20 cellular contexts compared by ENCODE assay signal in the genomic region with DNA sequence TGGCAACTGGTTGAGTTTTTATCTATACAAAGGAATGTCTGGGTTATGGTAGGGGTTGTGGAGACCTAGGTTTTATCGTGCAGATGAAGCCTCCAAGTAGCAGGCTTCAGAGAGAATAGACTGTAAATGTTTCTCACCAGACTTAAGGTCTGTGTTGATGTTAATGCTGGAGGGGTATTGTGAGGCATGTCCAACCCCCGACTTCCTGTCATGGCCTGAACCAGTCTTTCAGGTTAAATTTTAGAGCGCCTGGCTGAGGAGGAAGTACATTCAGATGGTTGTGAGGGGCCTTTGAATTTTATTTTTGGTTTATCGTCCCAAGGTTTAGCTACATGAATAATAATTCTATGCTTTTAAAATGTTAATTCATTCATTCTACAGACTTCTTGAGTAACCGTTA.
DNase-seq lines count a peak whose midpoint lies in the region; ATAC-seq and TF ChIP-seq lines count a peak whose summit lies in the region.
"Had no signal": no experiment of that assay in that cellular context is flagged by ENCODE, and none has a peak within 500 bp of the region (broad histone marks: within the 10 kb centered on the region; RNA-seq: fewer than 3 reads in every experiment).

No MANE protein-coding gene starts in this region.

- no peak overlapping the region for H3K18ac ChIP-seq in trophoblast cell (ENCODE audit: low read length)

- no peak overlapping the region for H2AK5ac ChIP-seq in trophoblast cell (ENCODE audit: low read length)

- no peak for TF ChIP-seq CTCF in OCI-LY7 (conservative IDR thresholded peaks at IDR 0.05; ENCODE audit: low read length)
- no peak for TF ChIP-seq CTCF in lower leg skin (IDR thresholded peaks at IDR 0.05)
- TF ChIP-seq CTCF in CD4-positive, alpha-beta T cell (IDR thresholded peaks at IDR 0.05): no peak

- no peaks in the 10 kb centered on the region for H3K27me3 Mint-ChIP-seq in CD4-positive, alpha-beta T cell

- CTCF ChIA-PET in OCI-LY7 (lab: Charles Lee; ENCODE audit: unreplicated experiment): no interaction called here
- CTCF ChIA-PET in CD4-positive, alpha-beta T cell (lab: Charles Lee): no interaction called here

- no peaks in the 10 kb centered on the region for H3K27me3 ChIP-seq in HUES48 (ENCODE audit: control insufficient read depth, insufficient read depth, low read length)
- H3K27me3 ChIP-seq in trophoblast cell (ENCODE audit: insufficient read depth, low read length): no peaks in the 10 kb centered on the region
- no peaks in the 10 kb centered on the region for H3K27me3 ChIP-seq in CD4-positive, alpha-beta T cell (ENCODE audit: control insufficient read depth, insufficient read depth, low read length)
- H3K27me3 ChIP-seq: Peyer's patch had no signal

- H3K9me3 ChIP-seq in HUES48 (ENCODE audit: control insufficient read depth, insufficient read depth, low read length) (no peaks in the 10 kb centered on the region), OCI-LY7 (ENCODE audit: low read length) (no peaks in the 10 kb centered on the region), trophoblast cell (ENCODE audit: insufficient read depth, low read depth, low read length) (no peaks in the 10 kb centered on the region)
- H3K9me3 ChIP-seq in CD4-positive, alpha-beta T cell (ENCODE audit: control insufficient read depth, low read length): no peaks in the 10 kb centered on the region
- H3K9me3 ChIP-seq: Peyer's patch had no signal

- no TSS peak for BruUV-seq in OCI-LY7 (replicated peaks; lab: Mats Ljungman, UMichigan)

- POLR2A ChIA-PET in OCI-LY7 (lab: Charles Lee): no interaction called here
- POLR2A ChIA-PET in CD4-positive, alpha-beta T cell (lab: Charles Lee): no interaction called here

- no peak for TF ChIP-seq POLR2A in lower leg skin (IDR thresholded peaks at IDR 0.05)

- H4K20me1 ChIP-seq in OCI-LY7 (ENCODE audit: insufficient read depth, low read length): no peaks in the 10 kb centered on the region

- H3K4me2 ChIP-seq in OCI-LY7 (ENCODE audit: low read length): no peak overlapping the region
- no peak overlapping the region for H3K4me2 ChIP-seq in trophoblast cell (ENCODE audit: low read length)

- peaks cover 2% of the 10 kb centered on the region for H3K9me3 Mint-ChIP-seq in CD4-positive, alpha-beta T cell

- no peak overlapping the region for H3K14ac ChIP-seq in trophoblast cell (ENCODE audit: low read length)

- no peaks in the 10 kb centered on the region for H3K36me3 Mint-ChIP-seq in CD4-positive, alpha-beta T cell (ENCODE audit: low read depth)
- H3K36me3 Mint-ChIP-seq: CD8-positive, alpha-beta T cell had no signal

- no peak overlapping the region for H3K4me3 Mint-ChIP-seq in CD4-positive, alpha-beta T cell
- H3K4me3 Mint-ChIP-seq: CD8-positive, alpha-beta T cell had no signal

- H3K4me1 Mint-ChIP-seq in CD4-positive, alpha-beta T cell (ENCODE audit: low read depth): no peaks in the 10 kb centered on the region

- H2BK12ac ChIP-seq in trophoblast cell (ENCODE audit: low read length): no peak overlapping the region

- no peak overlapping the region for H3K9ac ChIP-seq in HUES48 (ENCODE audit: low read depth, low read length)
- H3K9ac ChIP-seq in trophoblast cell (ENCODE audit: low read length): no peak overlapping the region

- H3K27ac Mint-ChIP-seq in CD4-positive, alpha-beta T cell: no peak overlapping the region
- H3K27ac Mint-ChIP-seq: CD8-positive, alpha-beta T cell had no signal

- H3K9me2 ChIP-seq in OCI-LY7 (ENCODE audit: insufficient read depth, low read length): no peaks in the 10 kb centered on the region

- H4K91ac ChIP-seq in trophoblast cell (ENCODE audit: low read depth, low read length): no peak overlapping the region

- H3K4ac ChIP-seq in trophoblast cell (ENCODE audit: low read depth, low read length): no peak overlapping the region

- H4K8ac ChIP-seq in trophoblast cell (ENCODE audit: low read depth, low read length): no peak overlapping the region

- H3K79me1 ChIP-seq in trophoblast cell (ENCODE audit: low read length): no peaks in the 10 kb centered on the region

- no peaks in the 10 kb centered on the region for H3K79me2 ChIP-seq in OCI-LY7 (ENCODE audit: insufficient read depth, low read depth, low read length)
- H3K79me2 ChIP-seq in trophoblast cell (ENCODE audit: control insufficient read depth, insufficient read depth, low read length, poor library complexity): no peaks in the 10 kb centered on the region

- intact Hi-C loops in OCI-LY7 (cut with micrococcal nuclease; ENCODE audit: unreplicated experiment) (no loop called here), lower leg skin (cut with DNase I; ENCODE audit: low total_unique reads) (no loop called here)
- intact Hi-C loops in CD4-positive, alpha-beta T cell (cut with DNase I, micrococcal nuclease): no loop called here

- H3K36me3 ChIP-seq in HUES48 (ENCODE audit: control insufficient read depth, insufficient read depth, low read length) (0 out of 2 replicates have a peak, but pooled peaks cover 4% of the 10 kb centered on the region), OCI-LY7 (ENCODE audit: insufficient read depth, low read length) (no peaks in the 10 kb centered on the region), trophoblast cell (ENCODE audit: control insufficient read depth in 1 of 2, insufficient read depth in 2 of 2, low read length in 2 of 2) (no peaks in the 10 kb centered on the region)
- H3K36me3 ChIP-seq: Peyer's patch had no signal

- H2BK5ac ChIP-seq in trophoblast cell (ENCODE audit: low read depth, low read length, poor library complexity): no peak overlapping the region

- no peak overlapping the region for H2BK120ac ChIP-seq in trophoblast cell (ENCODE audit: insufficient read depth, low read length, poor library complexity)

- peak overlapping the region; percentile 48 for H3K27ac ChIP-seq in HUES48 (ENCODE audit: low read depth, low read length)
- no peak overlapping the region for H3K27ac ChIP-seq in OCI-LY7 (ENCODE audit: low read depth, low read length, poor library complexity, severe bottlenecking)
- peak overlapping the region; percentile 38 for H3K27ac ChIP-seq in trophoblast cell (ENCODE audit: low read depth, low read length)
- no peak overlapping the region for H3K27ac ChIP-seq in CD4-positive, alpha-beta T cell (ENCODE audit: low read depth, low read length)
- H3K27ac ChIP-seq: Peyer's patch had no signal

- H3K4me1 ChIP-seq in HUES48 (ENCODE audit: control insufficient read depth, insufficient read depth, low read length) (peaks cover 34% of the 10 kb centered on the region), OCI-LY7 (ENCODE audit: insufficient read depth, low read length, poor library complexity, severe bottlenecking) (peaks cover 12% of the 10 kb centered on the region), trophoblast cell (ENCODE audit: control insufficient read depth in 1 of 2, insufficient read depth in 2 of 2, low read length in 2 of 2) (peaks cover 7% of the 10 kb centered on the region in 2 experiments)
- H3K4me1 ChIP-seq: Peyer's patch had no signal

- H3K4me3 ChIP-seq in HUES48 (ENCODE audit: low read depth, low read length) (no peak overlapping the region), OCI-LY7 (ENCODE audit: low read depth, low read length, poor library complexity, severe bottlenecking) (no peak overlapping the region), trophoblast cell (ENCODE audit: low read depth, low read length) (no peak overlapping the region), lower leg skin (ENCODE audit: low read depth, poor library complexity, severe bottlenecking) (no peak overlapping the region)
- H3K4me3 ChIP-seq: Peyer's patch had no signal

- no CpG with 5 or more reads among the region's 5 CpGs for WGBS in trophoblast cell (ENCODE audit: extremely low coverage, insufficient coverage, insufficient read length)
- 60 to 61% methylated on average over 5 of the region's 5 CpGs for WGBS in lower leg skin, 2 donors

- H3K23ac ChIP-seq in trophoblast cell (ENCODE audit: low read length): no peak overlapping the region

- peak; percentile 11 for DNase-seq in OCI-LY7 (ENCODE audit: low spot score)
- DNase-seq in iPS DF 19.7 (ENCODE audit: low read depth, low spot score): peak; percentile 45
- DNase-seq in trophoblast cell: no peak
- DNase-seq in lower leg skin (ENCODE audit: low spot score in 2 of 2): no peak
- no peak for DNase-seq in CD4-positive, alpha-beta T cell
- DNase-seq: C1 segment of cervical spinal cord; CD8-positive, alpha-beta T cell; DMS 273 treated with DMSO at 0.1 percent for 48 hours; KBM-7; NCI-H1105 treated with DMSO at 0.1 percent for 48 hours; NCI-H146; NCI-H1930; NCI-H446; NCI-H526 treated with DMSO at 0.1 percent for 48 hours; OCI-M1; Peyer's patch; SHP77 treated with DMSO at 0.1 percent for 48 hours; T-helper 1 cell had no signal

- 0 out of 2 replicates have a peak overlapping the region, but pooled peaks have one; percentile 47 for H2AFZ ChIP-seq in OCI-LY7 (ENCODE audit: low read length)
- no peak overlapping the region for H2AFZ ChIP-seq in trophoblast cell (ENCODE audit: insufficient read depth, low read length, poor library complexity)

- no peak overlapping the region for H4K12ac ChIP-seq in trophoblast cell (ENCODE audit: low read depth, low read length)

- ATAC-seq in GM18517 (IDR thresholded peaks at IDR 0.05; ENCODE audit: unreplicated experiment): no peak
- ATAC-seq in CD4-positive, alpha-beta T cell (ENCODE audit: poor library complexity): no peak
- ATAC-seq: CD8-positive, alpha-beta T cell had no signal

Comparison
In these comparisons a context has a peak if more than half of its experiments do, and no peak if none do; other contexts are left out.
1. H3K27ac ChIP-seq: peak in HUES48 (single experiment) and trophoblast cell (single experiment); none in OCI-LY7 (single experiment) and CD4-positive, alpha-beta T cell (single experiment).
2. DNase-seq: peak in OCI-LY7 (single experiment) and iPS DF 19.7 (single experiment); none in trophoblast cell (0 of 2), lower leg skin (0 of 2) and CD4-positive, alpha-beta T cell (0 of 10).